ENCODE assay signal across 10 cellular contexts in the genomic region with DNA sequence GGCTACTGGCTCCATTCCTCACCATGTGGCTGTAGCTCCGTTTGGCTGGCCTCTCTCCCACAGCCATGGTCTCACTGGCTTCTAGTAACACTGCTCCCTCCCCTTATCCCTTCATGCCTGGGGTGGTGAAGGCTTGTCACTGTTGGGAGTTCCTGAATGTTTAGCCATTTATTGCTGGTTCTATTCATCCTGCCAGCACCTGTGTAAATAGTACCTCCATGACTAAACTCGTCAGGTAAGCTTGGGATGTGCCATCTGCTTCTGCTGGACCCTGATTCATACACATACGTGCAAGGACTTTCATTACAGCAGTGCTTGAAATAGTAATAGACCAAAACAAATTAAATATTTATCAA.
DNase-seq lines count a peak whose midpoint lies in the region; ATAC-seq, FAIRE-seq and TF ChIP-seq lines count a peak whose summit lies in the region.
"Had no signal": no experiment of that assay in that cellular context is flagged by ENCODE, and none has a peak within 500 bp of the region (broad histone marks: within the 10 kb centered on the region; RNA-seq: fewer than 3 reads in every experiment).

No MANE protein-coding gene starts in this region.

- FAIRE-seq in pancreas (lab: Jason Lieb, UNC) (no peak), HepG2 (lab: Jason Lieb, UNC) (no peak)
- FAIRE-seq: D721Med had no signal

- CTCF ChIA-PET in HepG2 (lab: Yijun Ruan, JAX; ENCODE audit: low intra/inter-chr PET ratio, low total read pairs) = no interaction called here

- no peaks in the 10 kb centered on the region for H4K20me1 ChIP-seq in HepG2 (ENCODE audit: insufficient read depth, low read length)

- H3K4me3 ChIP-seq in colonic mucosa (no peak overlapping the region), pancreas (no peak overlapping the region), HepG2 (replicated peaks in 1 of 3; ENCODE audit: insufficient read depth in 1 of 3, low read depth in 2 of 3, low read length in 3 of 3) (no peak overlapping the region)

- H3K4me1 ChIP-seq in colonic mucosa (no peaks in the 10 kb centered on the region), pancreas (peaks cover 0 to 6% (median 3%) of the 10 kb centered on the region in 3 donors), HepG2 (ENCODE audit: insufficient read depth, low read length) (no peaks in the 10 kb centered on the region)

- POLR2A ChIA-PET in HepG2 (lab: Yijun Ruan, JAX) = no interaction called here

- no peaks in the 10 kb centered on the region for H3K36me3 ChIP-seq in colonic mucosa
- no peaks in the 10 kb centered on the region for H3K36me3 ChIP-seq in pancreas
- H3K36me3 ChIP-seq in HepG2 (replicated peaks in 1 of 2; ENCODE audit: control insufficient read depth in 1 of 2, insufficient read depth in 2 of 2, low read length in 2 of 2) = no peaks in the 10 kb centered on the region
- H3K36me3 ChIP-seq: brain microvascular endothelial cell had no signal

- no peak overlapping the region for H3K9ac ChIP-seq in colonic mucosa (ENCODE audit: low read depth in 2 of 2, low read length in 2 of 2)
- no peak overlapping the region for H3K9ac ChIP-seq in HepG2 (ENCODE audit: insufficient read depth, low read depth, low read length)

- no peak for TF ChIP-seq EP300 in HepG2 (IDR thresholded peaks at IDR 0.05; ENCODE audit: low read depth in 2 of 2, low read length in 2 of 2)
- no peak for TF ChIP-seq EP300 in HepG2 (CRISPR knock-in tag; IDR thresholded peaks at IDR 0.05; ENCODE audit: borderline replicate concordance)

- H3K79me2 ChIP-seq in HepG2 (ENCODE audit: insufficient read depth, low read length) = no peaks in the 10 kb centered on the region

- no peak overlapping the region for H3K4me2 ChIP-seq in HepG2 (ENCODE audit: low read depth, low read length)

- ATAC-seq in pancreas (peak; percentile 18 to 55 (median 31)), GM18519 (IDR thresholded peaks at IDR 0.05; ENCODE audit: low FRiP score, unreplicated experiment) (no peak), HepG2 (no peak)

- H3K27ac ChIP-seq in colonic mucosa = no peak overlapping the region
- no peak overlapping the region for H3K27ac ChIP-seq in pancreas
- no peak overlapping the region for H3K27ac ChIP-seq in HepG2 (ENCODE audit: extremely low read length, insufficient read depth, low read length)
- H3K27ac ChIP-seq: brain microvascular endothelial cell had no signal

- BruUV-seq in HepG2 (replicated peaks; lab: Mats Ljungman, UMichigan) = no TSS peak

- H2AFZ ChIP-seq in HepG2 (ENCODE audit: low read length) = no peak overlapping the region

- WGBS in pancreas, 2 donors = 30 to 38% methylated on average over 3 of the region's 3 CpGs
- 0% methylated on average over 3 of the region's 3 CpGs for WGBS in HepG2 (ENCODE audit: low lambda C conversion rate)

- peak; percentile 46 for DNase-seq in HT-29 (ENCODE audit: low spot score)
- DNase-seq in NCI-H345 (lab: John Stamatoyannopoulos, UW) = peak; percentile 96
- peak; percentile 46 for DNase-seq in colonic mucosa
- peak in 1 of 6 donors; percentile 31 for DNase-seq in pancreas
- DNase-seq in GM19238 (ENCODE audit: insufficient read length, low spot score) = no peak
- DNase-seq in HepG2 (ENCODE audit: low spot score) = no peak
- no peak for DNase-seq in GOT3 (lab: John Stamatoyannopoulos, UW)

- H3K27me3 ChIP-seq in colonic mucosa = no peaks in the 10 kb centered on the region
- H3K27me3 ChIP-seq in pancreas = no peaks in the 10 kb centered on the region
- no peaks in the 10 kb centered on the region for H3K27me3 ChIP-seq in HepG2 (ENCODE audit: control insufficient read depth in 1 of 2, insufficient read depth in 2 of 2, low read length in 2 of 2)
- H3K27me3 ChIP-seq: brain microvascular endothelial cell had no signal

- in situ Hi-C loops in HepG2 (cut with HindIII; ENCODE audit: extremely low pct_ligation_motif_present, low pct_unique_long_range_greater_than_20kb) = no loop called here

- intact Hi-C loops in colonic mucosa (cut with DNase I) = no loop called here
- intact Hi-C loops in pancreas (cut with DNase I) = no loop called here
- intact Hi-C loops in HepG2 (cut with micrococcal nuclease; ENCODE audit: unreplicated experiment) = no loop called here

- no peak for TF ChIP-seq CTCF in colonic mucosa (IDR thresholded peaks at IDR 0.05)
- TF ChIP-seq CTCF in pancreas (IDR thresholded peaks at IDR 0.05) = no peak
- TF ChIP-seq CTCF in HepG2 (CRISPR knock-in tag; IDR thresholded peaks at IDR 0.05) = no peak

- TF ChIP-seq RAD21 in HepG2 (CRISPR knock-in tag; IDR thresholded peaks at IDR 0.05) = no peak

- TF ChIP-seq POLR2A in HepG2 (IDR thresholded peaks at IDR 0.05; ENCODE audit: insufficient read depth in 1 of 2, low read depth in 2 of 2, low read length in 2 of 2) = no peak

- H3K9me3 ChIP-seq in colonic mucosa = no peaks in the 10 kb centered on the region
- no peaks in the 10 kb centered on the region for H3K9me3 ChIP-seq in pancreas
- no peaks in the 10 kb centered on the region for H3K9me3 ChIP-seq in HepG2 (ENCODE audit: low read length)

TF ChIP-seq in HepG2, 621 proteins besides CTCF, POLR2A, EP300 and RAD21:
- TF ChIP-seq ZNF33B (CRISPR knock-in tag; IDR thresholded peaks at IDR 0.05) = no peak
- TF ChIP-seq EZH2 (conservative IDR thresholded peaks at IDR 0.05; ENCODE audit: low read depth, low read length) = no peak
- TF ChIP-seq, protein P1, sequence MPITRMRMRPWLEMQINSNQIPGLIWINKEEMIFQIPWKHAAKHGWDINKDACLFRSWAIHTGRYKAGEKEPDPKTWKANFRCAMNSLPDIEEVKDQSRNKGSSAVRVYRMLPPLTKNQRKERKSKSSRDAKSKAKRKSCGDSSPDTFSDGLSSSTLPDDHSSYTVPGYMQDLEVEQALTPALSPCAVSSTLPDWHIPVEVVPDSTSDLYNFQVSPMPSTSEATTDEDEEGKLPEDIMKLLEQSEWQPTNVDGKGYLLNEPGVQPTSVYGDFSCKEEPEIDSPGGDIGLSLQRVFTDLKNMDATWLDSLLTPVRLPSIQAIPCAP (CRISPR knock-in tag; IDR thresholded peaks at IDR 0.05; ENCODE audit: low read depth) = no peak
- TF ChIP-seq ZNF451 (CRISPR knock-in tag; IDR thresholded peaks at IDR 0.05) = no peak
- no peak for TF ChIP-seq ZNF615 (CRISPR knock-in tag; IDR thresholded peaks at IDR 0.05; ENCODE audit: borderline replicate concordance)
- TF ChIP-seq, protein P2, sequence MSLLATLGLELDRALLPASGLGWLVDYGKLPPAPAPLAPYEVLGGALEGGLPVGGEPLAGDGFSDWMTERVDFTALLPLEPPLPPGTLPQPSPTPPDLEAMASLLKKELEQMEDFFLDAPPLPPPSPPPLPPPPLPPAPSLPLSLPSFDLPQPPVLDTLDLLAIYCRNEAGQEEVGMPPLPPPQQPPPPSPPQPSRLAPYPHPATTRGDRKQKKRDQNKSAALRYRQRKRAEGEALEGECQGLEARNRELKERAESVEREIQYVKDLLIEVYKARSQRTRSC (CRISPR knock-in tag; IDR thresholded peaks at IDR 0.05; ENCODE audit: low read depth) = no peak
TF ChIP-seq in HepG2: peak in this region for 0.

Comparison
In these comparisons a context has a peak if more than half of its experiments do, and no peak if none do; other contexts are left out.
1. DNase-seq: peak in HT-29 (single experiment), NCI-H345 (single experiment) and colonic mucosa (single experiment); none in GM19238 (single experiment), HepG2 (single experiment) and GOT3 (single experiment).
2. ATAC-seq: peak in pancreas (4 of 4); none in GM18519 (single experiment) and HepG2 (single experiment).